In the genomic region with DNA sequence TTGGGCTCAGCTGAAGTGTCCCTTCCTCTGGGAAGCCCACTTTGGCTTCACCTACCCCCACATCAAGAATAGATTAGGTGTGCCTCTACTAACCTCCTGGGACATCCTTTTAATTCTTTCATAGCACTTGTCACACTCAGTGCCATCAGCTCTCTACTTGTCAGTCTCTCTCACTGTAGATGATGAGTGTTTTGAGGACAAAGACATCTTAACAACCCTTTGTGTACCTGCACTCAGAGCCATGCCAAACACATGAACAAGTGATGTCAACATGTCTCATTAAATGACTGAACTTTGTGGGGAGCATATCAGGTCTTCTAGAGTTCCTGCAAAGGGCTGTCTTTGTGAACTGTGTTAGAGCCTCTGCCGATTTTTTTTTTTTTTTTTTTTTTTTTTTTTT, we compare ENCODE assay signal across 19 cellular contexts.
"Had no signal": no experiment of that assay in that cellular context is flagged by ENCODE, and none has a peak within 500 bp of the region (broad histone marks: within the 10 kb centered on the region; RNA-seq: fewer than 3 reads in every experiment).

No MANE protein-coding gene starts in this region.

- H3K4me1 Mint-ChIP-seq: IgD-negative memory B cell, T-cell had no signal

- H3K36me3 Mint-ChIP-seq: IgD-negative memory B cell, T-cell had no signal

- DNase-seq: Kasumi-1, MM.1S, NCI-H1092 treated with DMSO at 0.1 percent for 48 hours, NCI-H1436, NCI-H1930, NCI-H2081, NCI-H2227 treated with DMSO at 0.1 percent for 48 hours, NCI-H524, NCI-H526 treated with DMSO at 0.1 percent for 48 hours, NCI-H748 treated with DMSO at 0.1 percent for 48 hours, SHP77, SK-N-SH, SW 1271, T-cell had no signal

- H3K9me3 ChIP-seq: SK-N-SH had no signal

- H3K4me3 Mint-ChIP-seq: IgD-negative memory B cell, T-cell had no signal

- H3K4me3 ChIP-seq: K562 had no signal

- H3K27ac Mint-ChIP-seq: IgD-negative memory B cell, T-cell had no signal

- H3K27ac ChIP-seq: HL-60, KMS-11, RWPE1 had no signal
